Comparison of ENCODE assay signal across 1 cellular context in the genomic region with DNA sequence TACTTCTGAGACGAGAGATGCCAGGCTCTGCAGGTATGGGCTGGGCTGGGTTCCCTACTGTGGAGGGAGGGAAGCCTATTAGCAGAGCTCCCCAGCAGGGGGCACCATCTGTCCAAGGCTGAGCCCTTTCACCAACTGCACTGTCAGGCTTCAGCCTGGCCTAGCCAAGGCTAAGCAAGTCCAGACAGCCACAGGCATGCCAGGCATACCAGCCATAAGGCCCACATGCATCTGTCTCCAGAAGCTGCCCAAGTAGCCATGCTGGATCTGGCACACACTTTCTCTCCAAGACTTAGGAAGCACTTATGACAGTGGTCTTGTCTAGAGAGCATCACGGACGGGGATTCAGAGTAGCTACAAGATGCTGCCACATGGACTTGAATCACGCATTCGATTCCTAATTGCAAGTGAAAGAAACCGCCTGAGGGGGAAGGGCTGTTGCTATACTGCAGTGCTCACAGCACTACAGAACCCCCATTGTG.
TF ChIP-seq lines count a peak whose summit lies in the region.

No MANE protein-coding gene starts in this region.

TF ChIP-seq in GM12878, 131 proteins besides CTCF, POLR2A, EP300 and RAD21 (continued from another document):
- TF ChIP-seq ZBTB11 (CRISPR knock-in tag; IDR thresholded peaks at IDR 0.05) (no peak), BHLHE40 (IDR thresholded peaks at IDR 0.05; ENCODE audit: borderline replicate concordance in 1 of 2, low read depth in 2 of 2, low read length in 1 of 2) (0 out of 4 replicates have a peak, but pooled peaks of 1 of the 2 experiments have one; percentile 21), POU2F2 (IDR thresholded peaks at IDR 0.05; ENCODE audit: borderline replicate concordance, low read depth, low read length) (no peak), NFYA (IDR thresholded peaks at IDR 0.05; ENCODE audit: borderline replicate concordance, low read depth, low read length) (no peak), CHD2 (IDR thresholded peaks at IDR 0.05; ENCODE audit: borderline replicate concordance, low read depth, low read length) (no peak), BMI1 (IDR thresholded peaks at IDR 0.05; ENCODE audit: borderline replicate concordance) (no peak), E2F8 (IDR thresholded peaks at IDR 0.05; ENCODE audit: low read depth, partially characterized antibody) (no peak), NFXL1 (IDR thresholded peaks at IDR 0.05; ENCODE audit: borderline replicate concordance) (no peak), WRNIP1 (IDR thresholded peaks at IDR 0.05; ENCODE audit: borderline replicate concordance, low read depth, low read length) (no peak), TCF3 (IDR thresholded peaks at IDR 0.05; ENCODE audit: borderline replicate concordance, insufficient read depth, low read depth, low read length) (no peak), TBL1XR1 (IDR thresholded peaks at IDR 0.05; ENCODE audit: low read depth, low read length) (no peak), MYC (IDR thresholded peaks at IDR 0.05; ENCODE audit: insufficient read depth, insufficient read length, insufficient replicate concordance, low read length, severe bottlenecking) (no peak), GATAD2B (conservative IDR thresholded peaks at IDR 0.05; ENCODE audit: low read depth) (no peak), RELA (IDR thresholded peaks at IDR 0.05; ENCODE audit: borderline replicate concordance, partially characterized antibody) (no peak), BRCA1 (IDR thresholded peaks at IDR 0.05; ENCODE audit: low read depth, low read length) (no peak), CHD4 (IDR thresholded peaks at IDR 0.05) (no peak), IRF4 (IDR thresholded peaks at IDR 0.05; ENCODE audit: low read depth, low read length) (no peak), YBX1 (IDR thresholded peaks at IDR 0.05) (no peak), CHD1 (IDR thresholded peaks at IDR 0.05; ENCODE audit: low read depth, low read length) (no peak), ZNF622 (IDR thresholded peaks at IDR 0.05) (no peak), EZH2 (IDR thresholded peaks at IDR 0.05; ENCODE audit: borderline replicate concordance, control insufficient read depth, low read depth, low read length) (no peak), E4F1 (IDR thresholded peaks at IDR 0.05; ENCODE audit: borderline replicate concordance, partially characterized antibody) (no peak), SMAD1 (IDR thresholded peaks at IDR 0.05; ENCODE audit: low read depth, partially characterized antibody) (no peak), SIN3A (IDR thresholded peaks at IDR 0.05; ENCODE audit: low read depth, low read length) (no peak), SUPT20H (IDR thresholded peaks at IDR 0.05; ENCODE audit: borderline replicate concordance, control insufficient read depth, low read depth, low read length) (no peak), BCLAF1 (IDR thresholded peaks at IDR 0.05) (no peak), RCOR1 (conservative IDR thresholded peaks at IDR 0.05; ENCODE audit: low read depth, low read length) (no peak), RFX5 (IDR thresholded peaks at IDR 0.05; ENCODE audit: low read depth, low read length) (peak; percentile 7; the same call in 1 of the 2 replicates), ZNF274 (IDR thresholded peaks at IDR 0.05; ENCODE audit: insufficient read depth, insufficient read length) (no peak), ASH2L (IDR thresholded peaks at IDR 0.05; ENCODE audit: borderline replicate concordance, low read depth) (no peak), SRF (IDR thresholded peaks at IDR 0.05; ENCODE audit: low read depth in 2 of 2, low read length in 2 of 2) (no peak), FOS (IDR thresholded peaks at IDR 0.05; ENCODE audit: borderline replicate concordance, extremely low read depth, insufficient read length) (no peak), RAD51 (IDR thresholded peaks at IDR 0.05) (no peak), HDGF (IDR thresholded peaks at IDR 0.05) (0 out of 2 replicates have a peak, but pooled peaks have one; percentile 57), LARP7 (IDR thresholded peaks at IDR 0.05) (peak; percentile 45; the same call in 1 of the 2 replicates)
- TF ChIP-seq, protein P1, sequence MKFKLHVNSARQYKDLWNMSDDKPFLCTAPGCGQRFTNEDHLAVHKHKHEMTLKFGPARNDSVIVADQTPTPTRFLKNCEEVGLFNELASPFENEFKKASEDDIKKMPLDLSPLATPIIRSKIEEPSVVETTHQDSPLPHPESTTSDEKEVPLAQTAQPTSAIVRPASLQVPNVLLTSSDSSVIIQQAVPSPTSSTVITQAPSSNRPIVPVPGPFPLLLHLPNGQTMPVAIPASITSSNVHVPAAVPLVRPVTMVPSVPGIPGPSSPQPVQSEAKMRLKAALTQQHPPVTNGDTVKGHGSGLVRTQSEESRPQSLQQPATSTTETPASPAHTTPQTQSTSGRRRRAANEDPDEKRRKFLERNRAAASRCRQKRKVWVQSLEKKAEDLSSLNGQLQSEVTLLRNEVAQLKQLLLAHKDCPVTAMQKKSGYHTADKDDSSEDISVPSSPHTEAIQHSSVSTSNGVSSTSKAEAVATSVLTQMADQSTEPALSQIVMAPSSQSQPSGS (IDR thresholded peaks at IDR 0.05; ENCODE audit: low read length), result no peak
TF ChIP-seq in GM12878: peak in this region for 8.
